16 cellular contexts compared by ENCODE assay signal in genomic region chr6:42410861-42411260, GRCh38.
DNase-seq lines count a peak whose midpoint lies in the region; ATAC-seq and TF ChIP-seq lines count a peak whose summit lies in the region.
"Had no signal": no experiment of that assay in that cellular context is flagged by ENCODE, and none has a peak within 500 bp of the region (broad histone marks: within the 10 kb centered on the region; RNA-seq: fewer than 3 reads in every experiment).

No MANE protein-coding gene starts in this region.

- no peaks in the 10 kb centered on the region for H3K9me3 ChIP-seq in MM.1S (replicated peaks; ENCODE audit: insufficient read depth, low read length)
- H3K9me3 ChIP-seq: A549 had no signal

- H3K79me2 ChIP-seq in MM.1S (ENCODE audit: low read length) = peaks cover 15% of the 10 kb centered on the region; the same call in 1 of the 2 replicates

- H3K36me3 ChIP-seq in MM.1S (replicated peaks; ENCODE audit: insufficient read depth, low read length) = no peaks in the 10 kb centered on the region

- H2AFZ ChIP-seq in MM.1S (ENCODE audit: low read length) = no peak overlapping the region

- no peak overlapping the region for H3K9ac ChIP-seq in MM.1S (ENCODE audit: low read length)

- peaks cover 5% of the 10 kb centered on the region for H3K36me3 Mint-ChIP-seq in activated naive CD4-positive, alpha-beta T cell treated with anti-CD3 and anti-CD28 coated beads, Interleukin-2, amount 50 U/mL, for 24 hours
- H3K36me3 Mint-ChIP-seq in effector memory CD8-positive, alpha-beta T cell (ENCODE audit: insufficient read depth) = peaks cover 6% of the 10 kb centered on the region
- peaks cover 6% of the 10 kb centered on the region for H3K36me3 Mint-ChIP-seq in stimulated activated effector memory CD8-positive, alpha-beta T cell treated with anti-CD3 and anti-CD28 coated beads, Interleukin-12 subunit alpha, Interleukin-12 subunit beta, amount 100 ng/mL, for 72 hours

- no peak for TF ChIP-seq CTCF in HL-60 (IDR thresholded peaks at IDR 0.05; ENCODE audit: insufficient read depth, low read length)
- TF ChIP-seq CTCF in MM.1S (IDR thresholded peaks at IDR 0.05; ENCODE audit: low read length) = no peak

- H3K4me3 Mint-ChIP-seq in activated naive CD4-positive, alpha-beta T cell treated with anti-CD3 and anti-CD28 coated beads, Interleukin-2, amount 50 U/mL, for 24 hours = no peak overlapping the region
- H3K4me3 Mint-ChIP-seq in effector memory CD8-positive, alpha-beta T cell = no peak overlapping the region
- no peak overlapping the region for H3K4me3 Mint-ChIP-seq in stimulated activated effector memory CD8-positive, alpha-beta T cell treated with anti-CD3 and anti-CD28 coated beads, Interleukin-12 subunit alpha, Interleukin-12 subunit beta, amount 100 ng/mL, for 72 hours

- H3K4me1 ChIP-seq in MM.1S (ENCODE audit: low read length) = 0 out of 2 replicates have a peak, but pooled peaks cover 4% of the 10 kb centered on the region

- no peaks in the 10 kb centered on the region for H4K20me1 ChIP-seq in MM.1S (ENCODE audit: insufficient read depth, low read length)

- no peak overlapping the region for H3K4me2 ChIP-seq in MM.1S (ENCODE audit: low read depth, low read length)
- H3K4me2 ChIP-seq: A549 had no signal

- peaks cover 74% of the 10 kb centered on the region for H3K4me1 Mint-ChIP-seq in activated naive CD4-positive, alpha-beta T cell treated with anti-CD3 and anti-CD28 coated beads, Interleukin-2, amount 50 U/mL, for 24 hours
- H3K4me1 Mint-ChIP-seq in effector memory CD8-positive, alpha-beta T cell (ENCODE audit: low read depth in 2 of 2) = peaks cover 41 to 58% of the 10 kb centered on the region in 2 donors
- H3K4me1 Mint-ChIP-seq in stimulated activated effector memory CD8-positive, alpha-beta T cell treated with anti-CD3 and anti-CD28 coated beads, Interleukin-12 subunit alpha, Interleukin-12 subunit beta, amount 100 ng/mL, for 72 hours = peaks cover 47% of the 10 kb centered on the region

- H3K27me3 Mint-ChIP-seq in activated naive CD4-positive, alpha-beta T cell treated with anti-CD3 and anti-CD28 coated beads, Interleukin-2, amount 50 U/mL, for 24 hours = no peaks in the 10 kb centered on the region
- no peaks in the 10 kb centered on the region for H3K27me3 Mint-ChIP-seq in effector memory CD8-positive, alpha-beta T cell

- H3K27me3 ChIP-seq in HL-60 (ENCODE audit: insufficient read depth, poor library complexity, severe bottlenecking) (no peaks in the 10 kb centered on the region), MM.1S (replicated peaks; ENCODE audit: insufficient read depth, low read length) (no peaks in the 10 kb centered on the region)

- no peaks in the 10 kb centered on the region for H3K9me2 ChIP-seq in MM.1S (replicated peaks; ENCODE audit: insufficient read depth, low read length)

- H3K9me3 Mint-ChIP-seq in activated naive CD4-positive, alpha-beta T cell treated with anti-CD3 and anti-CD28 coated beads, Interleukin-2, amount 50 U/mL, for 24 hours = no peaks in the 10 kb centered on the region
- no peaks in the 10 kb centered on the region for H3K9me3 Mint-ChIP-seq in effector memory CD8-positive, alpha-beta T cell
- no peaks in the 10 kb centered on the region for H3K9me3 Mint-ChIP-seq in stimulated activated effector memory CD8-positive, alpha-beta T cell treated with anti-CD3 and anti-CD28 coated beads, Interleukin-12 subunit alpha, Interleukin-12 subunit beta, amount 100 ng/mL, for 72 hours

- no peak overlapping the region for H3K4me3 ChIP-seq in HL-60 (replicated peaks; ENCODE audit: insufficient read depth, low read length)
- no peak overlapping the region for H3K4me3 ChIP-seq in MM.1S (ENCODE audit: low read length)
- H3K4me3 ChIP-seq: A549 had no signal

- H3F3A ChIP-seq in MM.1S (ENCODE audit: insufficient read depth, low read length) = no peaks in the 10 kb centered on the region

- no peak for ATAC-seq in effector memory CD8-positive, alpha-beta T cell (replicated peaks)
- no peak for ATAC-seq in stimulated activated effector memory CD8-positive, alpha-beta T cell treated with anti-CD3 and anti-CD28 coated beads, Interleukin-12 subunit alpha, Interleukin-12 subunit beta, amount 100 ng/mL, for 72 hours
- ATAC-seq in HG02852 (IDR thresholded peaks at IDR 0.05; ENCODE audit: unreplicated experiment) = no peak
- ATAC-seq: A549, Panc1 had no signal

- peak overlapping the region; percentile 91 for H3K27ac Mint-ChIP-seq in activated naive CD4-positive, alpha-beta T cell treated with anti-CD3 and anti-CD28 coated beads, Interleukin-2, amount 50 U/mL, for 24 hours
- peak overlapping the region; percentile 52 to 76 for H3K27ac Mint-ChIP-seq in effector memory CD8-positive, alpha-beta T cell
- peak overlapping the region; percentile 61 for H3K27ac Mint-ChIP-seq in stimulated activated effector memory CD8-positive, alpha-beta T cell treated with anti-CD3 and anti-CD28 coated beads, Interleukin-12 subunit alpha, Interleukin-12 subunit beta, amount 100 ng/mL, for 72 hours

- DNase-seq in activated naive CD4-positive, alpha-beta T cell treated with anti-CD3 and anti-CD28 coated beads, Interleukin-2, amount 50 U/mL, for 16 hours = no peak
- DNase-seq in HL-60 (ENCODE audit: low read depth in 1 of 2, low spot score in 1 of 2) (no peak), MM.1S (no peak)
- DNase-seq in effector memory CD8-positive, alpha-beta T cell = no peak
- no peak for DNase-seq in stimulated activated effector memory CD8-positive, alpha-beta T cell treated with anti-CD3 and anti-CD28 coated beads, Interleukin-12 subunit alpha, Interleukin-12 subunit beta, amount 100 ng/mL, for 72 hours (ENCODE audit: low spot score in 2 of 2)
- DNase-seq: DND-41, GDM1, GOT3, KG1, NCI-H1105 treated with DMSO at 0.1 percent for 48 hours, NCI-H187, NCI-H446 had no signal

- H3K27ac ChIP-seq in HL-60 (replicated peaks) (peak overlapping the region; percentile 26; the same call in 1 of the 2 replicates), MM.1S (ENCODE audit: low read length) (no peak overlapping the region)
- H3K27ac ChIP-seq: A549 had no signal
